In the genomic region with DNA sequence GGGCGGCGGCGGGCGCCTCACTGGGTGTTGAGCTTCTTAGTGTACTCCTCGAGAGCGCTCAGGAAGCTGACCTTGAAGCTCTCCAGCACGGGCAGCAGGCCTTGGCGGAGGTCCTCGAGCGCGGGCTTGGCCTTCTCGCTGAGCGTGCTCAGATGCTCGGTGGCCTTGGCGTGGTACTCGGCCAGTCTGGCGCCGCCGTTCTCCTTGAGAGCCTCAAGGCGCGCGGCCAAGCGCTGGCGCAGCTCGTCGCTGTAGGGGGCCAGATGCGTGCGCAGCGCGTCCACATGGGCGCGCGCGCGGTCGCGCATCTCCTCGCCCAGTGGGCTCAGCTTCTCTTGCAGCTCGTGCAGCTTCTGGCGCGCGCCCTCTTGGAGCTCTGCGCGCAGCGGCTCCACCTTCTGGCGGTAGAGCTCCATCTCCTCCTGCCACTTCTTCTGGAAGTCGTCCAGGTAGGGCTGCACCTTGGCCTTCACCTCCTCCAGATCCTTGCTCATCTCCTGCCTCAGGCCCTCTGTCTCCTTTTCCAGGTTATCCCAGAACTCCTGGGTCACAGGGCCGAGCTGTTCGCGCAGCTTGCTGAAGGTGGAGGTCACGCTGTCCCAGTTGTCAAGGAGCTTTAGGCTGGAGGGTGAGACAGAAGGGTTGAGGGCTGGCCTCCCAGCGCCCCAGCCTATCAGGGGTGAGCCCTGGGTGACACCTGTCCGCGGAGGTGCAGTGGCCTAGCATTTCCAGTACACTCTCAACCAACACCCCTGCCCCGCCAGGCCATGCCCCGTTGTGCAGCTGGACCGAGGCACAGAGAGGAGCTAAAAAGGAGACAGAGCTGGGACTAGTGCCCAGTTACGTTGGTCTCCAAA, we compare ENCODE assay signal across 8 cellular contexts. TPM values are rescaled to one million over a fixed set of nuclear protein-coding genes. Genes with fewer than 3 reads are reported as not detected.
DNase-seq lines count a peak whose midpoint lies in the region; ATAC-seq lines count a peak whose summit lies in the region.

No MANE protein-coding gene starts in this region.

- DNase-seq in GM19240 (ENCODE audit: insufficient read length, low spot score) = peak; percentile 72
- DNase-seq in NCI-H526 treated with DMSO at 0.1 percent for 48 hours (lab: John Stamatoyannopoulos, UW) = peak; percentile 96
- peak; percentile 91 for DNase-seq in activated CD8-positive, alpha-beta T cell treated with anti-CD3 and anti-CD28 coated beads, Interleukin-2, amount 10 ng/mL, durations not matched to agents 7 days and 5 days
- DNase-seq in lung microvascular endothelial cell (ENCODE audit: low read depth in 2 of 2) = peak; percentile 68 to 94
- DNase-seq in stimulated activated CD4-positive, alpha-beta T cell treated with anti-CD3 and anti-CD28 coated beads, TNF-alpha, amount 100 ng/mL, for 4 hours (ENCODE audit: low read depth in 3 of 3) = peak; percentile 48 to 60 (median 51)

- no peaks in the 10 kb centered on the region for H3K27me3 ChIP-seq in BLaER1 treated with 17β-estradiol and CSF1 and Interleukin-3, amounts not matched to agents 10 nM and 100 nM
- H3K27me3 ChIP-seq in ectodermal cell (ENCODE audit: control insufficient read depth, insufficient read depth, low read length, poor library complexity, severe bottlenecking) = peaks cover 12% of the 10 kb centered on the region

- H3K4me2 ChIP-seq in BLaER1 treated with 17β-estradiol and CSF1 and Interleukin-3, amounts not matched to agents 10 nM and 100 nM = peak overlapping the region; percentile 84 to 99 (median 93)

- CTCF ChIA-PET in activated CD8-positive, alpha-beta T cell treated with anti-CD3 and anti-CD28 coated beads, Interleukin-2, amount 10 ng/mL, durations not matched to agents 7 days and 5 days (lab: Charles Lee) = interaction anchor here (0.6 to 6.5 kb wide), 65 partner anchors 9 to 492 kb away, joined by 3 to 211 read pairs (median 5); a partner anchor contains a TSS

- peak; percentile 74 for ATAC-seq in HG03460 (IDR thresholded peaks at IDR 0.05; ENCODE audit: unreplicated experiment)
- peak; percentile 96 for ATAC-seq in activated CD8-positive, alpha-beta T cell treated with anti-CD3 and anti-CD28 coated beads, Interleukin-2, amount 10 ng/mL, durations not matched to agents 7 days and 5 days

- H3K9me3 Mint-ChIP-seq in activated CD8-positive, alpha-beta T cell treated with anti-CD3 and anti-CD28 coated beads, Interleukin-2, amount 10 ng/mL, durations not matched to agents 7 days and 5 days (ENCODE audit: insufficient read depth) = no peaks in the 10 kb centered on the region

- peak overlapping the region; percentile 76 for H3K27ac Mint-ChIP-seq in activated CD8-positive, alpha-beta T cell treated with anti-CD3 and anti-CD28 coated beads, Interleukin-2, amount 10 ng/mL, durations not matched to agents 7 days and 5 days

- H3K4me3 ChIP-seq in BLaER1 treated with 17β-estradiol and CSF1 and Interleukin-3, amounts not matched to agents 10 nM and 100 nM = peak overlapping the region; percentile 37 to 70 (median 58)
- H3K4me3 ChIP-seq in ectodermal cell (ENCODE audit: insufficient read depth, low read depth, low read length) = peak overlapping the region; percentile 36

- no peaks in the 10 kb centered on the region for H3K9me3 ChIP-seq in BLaER1 treated with 17β-estradiol and CSF1 and Interleukin-3, amounts not matched to agents 10 nM and 100 nM (replicated peaks in 1 of 11)
- no peaks in the 10 kb centered on the region for H3K9me3 ChIP-seq in ectodermal cell (ENCODE audit: control insufficient read depth, low read length)

- WGBS in ectodermal cell, 2 experiments = 17 to 18% methylated on average over 58 of the region's 58 CpGs

- H3K4me1 Mint-ChIP-seq in activated CD8-positive, alpha-beta T cell treated with anti-CD3 and anti-CD28 coated beads, Interleukin-2, amount 10 ng/mL, durations not matched to agents 7 days and 5 days (ENCODE audit: low read depth) = peaks cover 20% of the 10 kb centered on the region

- H3K36me3 ChIP-seq in BLaER1 treated with 17β-estradiol and CSF1 and Interleukin-3, amounts not matched to agents 10 nM and 100 nM = no peaks in the 10 kb centered on the region
- H3K36me3 ChIP-seq in ectodermal cell (ENCODE audit: control insufficient read depth, insufficient read depth, low read length) = no peaks in the 10 kb centered on the region

- H3K9ac ChIP-seq in BLaER1 treated with 17β-estradiol and CSF1 and Interleukin-3, amounts not matched to agents 10 nM and 100 nM = peak overlapping the region; percentile 20 to 84 (median 82); a peak in 21 of 22 replicates

- no peaks in the 10 kb centered on the region for H3K36me3 Mint-ChIP-seq in activated CD8-positive, alpha-beta T cell treated with anti-CD3 and anti-CD28 coated beads, Interleukin-2, amount 10 ng/mL, durations not matched to agents 7 days and 5 days (ENCODE audit: low read depth)

- peak overlapping the region; percentile 73 for H3K4me3 Mint-ChIP-seq in activated CD8-positive, alpha-beta T cell treated with anti-CD3 and anti-CD28 coated beads, Interleukin-2, amount 10 ng/mL, durations not matched to agents 7 days and 5 days

- no peaks in the 10 kb centered on the region for H4K20me1 ChIP-seq in BLaER1 treated with 17β-estradiol and CSF1 and Interleukin-3, amounts not matched to agents 10 nM and 100 nM

- POLR2A ChIA-PET in activated CD8-positive, alpha-beta T cell treated with anti-CD3 and anti-CD28 coated beads, Interleukin-2, amount 10 ng/mL, durations not matched to agents 7 days and 5 days (lab: Charles Lee) = interaction anchor here (0.6 to 3.3 kb wide), 16 partner anchors 12 to 394 kb away, joined by 3 to 57 read pairs (median 4); a partner anchor contains a TSS

- peaks cover 19 to 38% (median 31%) of the 10 kb centered on the region in 10 experiments for H3K4me1 ChIP-seq in BLaER1 treated with 17β-estradiol and CSF1 and Interleukin-3, amounts not matched to agents 10 nM and 100 nM
- peaks cover 23% of the 10 kb centered on the region for H3K4me1 ChIP-seq in ectodermal cell (ENCODE audit: control insufficient read depth, insufficient read depth, low read length)

- peak overlapping the region in 10 of 11 experiments; percentile 44 to 92 (median 84); a peak in 21 of 22 replicates for H3K27ac ChIP-seq in BLaER1 treated with 17β-estradiol and CSF1 and Interleukin-3, amounts not matched to agents 10 nM and 100 nM
- H3K27ac ChIP-seq in ectodermal cell (ENCODE audit: insufficient read depth, low read depth, low read length, poor library complexity, severe bottlenecking) = no peak overlapping the region

- no peaks in the 10 kb centered on the region for H3K27me3 Mint-ChIP-seq in activated CD8-positive, alpha-beta T cell treated with anti-CD3 and anti-CD28 coated beads, Interleukin-2, amount 10 ng/mL, durations not matched to agents 7 days and 5 days (ENCODE audit: low read depth)

RNA-seq across cellular contexts. Expression of a gene that starts 1.4 kb away (rescaled TPM):
- total RNA-seq in activated CD8-positive, alpha-beta T cell treated with anti-CD3 and anti-CD28 coated beads, Interleukin-2, amount 10 ng/mL, durations not matched to agents 7 days and 5 days = not detected
- polyA plus RNA-seq in ectodermal cell (2013, experiment 1 of 4) = 1.6 TPM
- 1.4 TPM for polyA plus RNA-seq in ectodermal cell (2013, experiment 2 of 4)
- polyA plus RNA-seq in ectodermal cell (2013, experiment 3 of 4) = 3.2 TPM
- 2.1 TPM for polyA plus RNA-seq in ectodermal cell (2013, experiment 4 of 4)
- total RNA-seq in lung microvascular endothelial cell = under 0.01 TPM in 1 of 2 replicates, not detected in the other

RNA-seq across cellular contexts. Expression of a gene that starts 6.3 kb away (rescaled TPM):
- not detected for total RNA-seq in activated CD8-positive, alpha-beta T cell treated with anti-CD3 and anti-CD28 coated beads, Interleukin-2, amount 10 ng/mL, durations not matched to agents 7 days and 5 days
- polyA plus RNA-seq in ectodermal cell (2013, experiment 1 of 4) = not detected
- not detected for polyA plus RNA-seq in ectodermal cell (2013, experiment 2 of 4)
- polyA plus RNA-seq in ectodermal cell (2013, experiment 3 of 4) = 0.64 TPM
- polyA plus RNA-seq in ectodermal cell (2013, experiment 4 of 4) = not detected
- not detected in 2 replicates for total RNA-seq in lung microvascular endothelial cell

RNA-seq across cellular contexts. Expression of a gene that starts 12.9 kb away (rescaled TPM):
- total RNA-seq in activated CD8-positive, alpha-beta T cell treated with anti-CD3 and anti-CD28 coated beads, Interleukin-2, amount 10 ng/mL, durations not matched to agents 7 days and 5 days = not detected
- not detected for polyA plus RNA-seq in ectodermal cell (2013, experiment 1 of 4)
- polyA plus RNA-seq in ectodermal cell (2013, experiment 2 of 4) = 0.12 TPM
- 1.2 TPM for polyA plus RNA-seq in ectodermal cell (2013, experiment 3 of 4)
- 0.28 TPM for polyA plus RNA-seq in ectodermal cell (2013, experiment 4 of 4)
- total RNA-seq in lung microvascular endothelial cell = not detected in 2 replicates

RNA-seq across cellular contexts. Expression of a gene that starts 44.3 kb away (rescaled TPM):
- total RNA-seq in activated CD8-positive, alpha-beta T cell treated with anti-CD3 and anti-CD28 coated beads, Interleukin-2, amount 10 ng/mL, durations not matched to agents 7 days and 5 days = not detected
- not detected for polyA plus RNA-seq in ectodermal cell (2013, experiment 1 of 4)
- polyA plus RNA-seq in ectodermal cell (2013, experiment 2 of 4) = not detected
- not detected for polyA plus RNA-seq in ectodermal cell (2013, experiment 3 of 4)
- not detected for polyA plus RNA-seq in ectodermal cell (2013, experiment 4 of 4)
- not detected in 2 replicates for total RNA-seq in lung microvascular endothelial cell

RNA-seq across cellular contexts. Expression of a gene that starts 48.2 kb away (rescaled TPM):
- 10 to 100 TPM; 60.5 to 62.0 TPM for total RNA-seq in activated CD8-positive, alpha-beta T cell treated with anti-CD3 and anti-CD28 coated beads, Interleukin-2, amount 10 ng/mL, durations not matched to agents 7 days and 5 days
- 44.2 TPM for polyA plus RNA-seq in ectodermal cell (2013, experiment 1 of 4)
- 43.3 TPM for polyA plus RNA-seq in ectodermal cell (2013, experiment 2 of 4)
- polyA plus RNA-seq in ectodermal cell (2013, experiment 3 of 4) = 43.5 TPM
- 41.1 TPM for polyA plus RNA-seq in ectodermal cell (2013, experiment 4 of 4)
- 13.7 and 18.3 TPM in 2 replicates for total RNA-seq in lung microvascular endothelial cell
